16 cellular contexts compared by ENCODE assay signal in the genomic region with DNA sequence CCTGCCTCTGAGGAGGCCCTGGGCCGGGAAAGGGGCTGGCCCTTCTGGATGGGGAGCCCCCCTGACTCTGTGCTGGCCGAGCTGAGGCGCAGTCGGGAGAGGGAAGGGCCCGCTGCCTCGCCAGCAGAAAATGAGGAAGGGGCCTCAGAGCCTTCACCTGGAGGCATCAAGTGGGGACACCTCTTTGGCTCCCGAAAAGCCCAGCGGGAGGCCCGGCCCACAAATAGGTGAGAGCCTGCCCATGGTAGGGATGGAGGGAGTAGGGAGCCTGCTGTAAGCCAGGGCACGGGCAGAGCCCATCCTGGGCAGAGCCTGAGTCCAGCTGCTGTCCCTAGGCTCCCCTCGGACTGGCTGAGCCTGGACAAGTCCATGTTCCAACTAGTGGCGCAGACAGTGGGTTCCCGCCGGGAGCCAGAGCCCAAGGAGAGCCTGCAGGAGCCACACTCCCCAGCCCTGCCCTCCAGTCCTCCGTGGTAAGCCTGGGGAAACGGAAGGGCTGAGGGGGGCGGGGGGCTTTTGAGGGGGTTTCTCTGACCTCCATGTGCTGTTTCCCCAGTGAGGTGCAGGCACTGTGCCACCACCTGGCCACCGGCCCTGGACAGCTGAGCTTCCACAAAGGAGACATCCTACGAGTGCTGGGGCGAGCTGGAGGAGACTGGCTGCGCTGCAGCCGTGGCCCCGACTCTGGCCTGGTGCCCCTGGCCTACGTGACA. TPM values are rescaled to one million over a fixed set of nuclear protein-coding genes. Genes with fewer than 3 reads are reported as not detected.
A peak's percentile ranks its signal among the peaks of the same experiment; 100 is the strongest.
DNase-seq lines count a peak whose midpoint lies in the region; ATAC-seq and TF ChIP-seq lines count a peak whose summit lies in the region.
"Had no signal": no experiment of that assay in that cellular context is flagged by ENCODE, and none has a peak within 500 bp of the region (broad histone marks: within the 10 kb centered on the region; RNA-seq: fewer than 3 reads in every experiment).

No MANE protein-coding gene starts in this region.

- no peaks in the 10 kb centered on the region for H3K9me3 ChIP-seq in Panc1 (ENCODE audit: control insufficient read depth, insufficient read depth, low read depth, low read length)
- no peaks in the 10 kb centered on the region for H3K9me3 ChIP-seq in right cardiac atrium (ENCODE audit: control insufficient read depth, low read length)

- no TSS peak for BruUV-seq in Panc1 (replicated peaks; lab: Mats Ljungman, UMichigan)

- no peaks in the 10 kb centered on the region for H3K27me3 ChIP-seq in Panc1 (ENCODE audit: control insufficient read depth, insufficient read depth, low read length)
- no peaks in the 10 kb centered on the region for H3K27me3 ChIP-seq in right cardiac atrium (ENCODE audit: control insufficient read depth, insufficient read depth)

- no peaks in the 10 kb centered on the region for H3K9me3 Mint-ChIP-seq in stimulated activated naive B cell treated with anti-CD40 and anti-IgM and Interleukin-4, amounts not matched to agents 10 μg/mL and 1 μg/mL and 100 μg/mL, for 72 hours
- H3K9me3 Mint-ChIP-seq: CD4-positive, alpha-beta memory T cell; GM23338 had no signal

- H3K27ac ChIP-seq in Panc1 (ENCODE audit: low read length) (no peak overlapping the region), cingulate gyrus (ENCODE audit: low read depth, low read length) (peak overlapping the region; percentile 54), right cardiac atrium (ENCODE audit: low read length) (no peak overlapping the region)

- CTCF ChIA-PET in Panc1 (lab: Charles Lee), result interaction anchor here (1.3 kb wide), 1 partner anchor 39 kb away, joined by 3 read pairs; no protein-coding TSS in a partner anchor

- TF ChIP-seq CTCF in Panc1 (IDR thresholded peaks at IDR 0.05), result no peak

- peaks cover 12 to 19% of the 10 kb centered on the region in 2 donors for H3K4me1 Mint-ChIP-seq in stimulated activated naive B cell treated with anti-CD40 and anti-IgM and Interleukin-4, amounts not matched to agents 10 μg/mL and 1 μg/mL and 100 μg/mL, for 72 hours
- H3K4me1 Mint-ChIP-seq: CD4-positive, alpha-beta memory T cell had no signal

- ATAC-seq in Panc1, result peak; percentile 54
- peak; percentile 6 to 7 for ATAC-seq in right cardiac atrium
- ATAC-seq in stimulated activated naive B cell treated with anti-CD40 and anti-IgM and Interleukin-4, amounts not matched to agents 10 μg/mL and 1 μg/mL and 100 μg/mL, for 72 hours (replicated peaks), result no peak
- ATAC-seq: GM23338, K562 had no signal

- no peaks in the 10 kb centered on the region for H3K36me3 ChIP-seq in Panc1 (ENCODE audit: control insufficient read depth, insufficient read depth, low read length)

- H3K4me1 ChIP-seq in Panc1 (ENCODE audit: control insufficient read depth, insufficient read depth, low read length), result peaks cover 4% of the 10 kb centered on the region
- peaks cover 13% of the 10 kb centered on the region for H3K4me1 ChIP-seq in right cardiac atrium (ENCODE audit: control insufficient read depth, insufficient read depth, low read length)

- H3K27ac Mint-ChIP-seq in stimulated activated naive B cell treated with anti-CD40 and anti-IgM and Interleukin-4, amounts not matched to agents 10 μg/mL and 1 μg/mL and 100 μg/mL, for 72 hours, result peak overlapping the region; percentile 25
- H3K27ac Mint-ChIP-seq: B cell; CD4-positive, alpha-beta memory T cell; GM23338 had no signal

- peaks cover 2 to 7% of the 10 kb centered on the region in 2 donors for H3K36me3 Mint-ChIP-seq in stimulated activated naive B cell treated with anti-CD40 and anti-IgM and Interleukin-4, amounts not matched to agents 10 μg/mL and 1 μg/mL and 100 μg/mL, for 72 hours

- H3K4me3 Mint-ChIP-seq in stimulated activated naive B cell treated with anti-CD40 and anti-IgM and Interleukin-4, amounts not matched to agents 10 μg/mL and 1 μg/mL and 100 μg/mL, for 72 hours, result no peak overlapping the region
- H3K4me3 Mint-ChIP-seq: B cell; CD4-positive, alpha-beta memory T cell; GM23338 had no signal

- no peak for DNase-seq in Panc1 (ENCODE audit: low read depth, low spot score)
- DNase-seq in right cardiac atrium, result peak; percentile 24 to 78 (median 73)
- no peak for DNase-seq in stimulated activated naive B cell treated with anti-CD40 and anti-IgM and Interleukin-4, amounts not matched to agents 10 μg/mL and 1 μg/mL and 100 μg/mL, for 72 hours
- DNase-seq in DMS153 (lab: John Stamatoyannopoulos, UW), result no peak
- no peak for DNase-seq in activated T-cell treated with anti-CD3 and anti-CD28 coated beads, Interleukin-2, amount 50 U/mL, for 1 hour
- no peak for DNase-seq in DMS79 (lab: John Stamatoyannopoulos, UW)
- DNase-seq: ACHN; CD4-positive, alpha-beta memory T cell; GF-D8; NCI-H1436 treated with DMSO at 0.1 percent for 48 hours; NCI-H345; NCI-H526 treated with DMSO at 0.1 percent for 48 hours had no signal

- in situ Hi-C loops in Panc1 (cut with HindIII; ENCODE audit: low pct_unique_long_range_greater_than_20kb, low sequenced_read_pairs), result no loop called here

- intact Hi-C loops in Panc1 (cut with micrococcal nuclease; ENCODE audit: unreplicated experiment) (no loop called here), right cardiac atrium (cut with DNase I) (no loop called here)

- H3K4me3 ChIP-seq in Panc1 (ENCODE audit: low read depth in 2 of 2, low read length in 2 of 2) (no peak overlapping the region), right cardiac atrium (ENCODE audit: low read length) (no peak overlapping the region)
- H3K4me3 ChIP-seq: GM23338, K562 had no signal

- WGBS in right cardiac atrium, result 76% methylated on average over 24 of the region's 24 CpGs

- POLR2A ChIA-PET in Panc1 (lab: Charles Lee), result no interaction called here

- peaks cover 0 to 5% of the 10 kb centered on the region in 2 donors for H3K27me3 Mint-ChIP-seq in stimulated activated naive B cell treated with anti-CD40 and anti-IgM and Interleukin-4, amounts not matched to agents 10 μg/mL and 1 μg/mL and 100 μg/mL, for 72 hours
- H3K27me3 Mint-ChIP-seq: B cell; CD4-positive, alpha-beta memory T cell had no signal

RNA-seq across cellular contexts. Expression of gene TESK1, which starts 44.3 kb away (rescaled TPM):
- total RNA-seq in Panc1 (2021; ENCODE audit: unreplicated experiment) (55.0 TPM), right cardiac atrium (10 to 100 TPM; 25.0 to 35.3 (median 27.4) TPM)
- polyA plus RNA-seq in Panc1 (2012; ENCODE audit: insufficient read length), result 40.3 TPM
- 30.5 TPM for polyA plus RNA-seq in right cardiac atrium

RNA-seq across cellular contexts. Expression of gene CD72, which starts 57.4 kb away (rescaled TPM):
- total RNA-seq in Panc1 (2021; ENCODE audit: unreplicated experiment), result 0.72 TPM
- polyA plus RNA-seq in Panc1 (2012; ENCODE audit: insufficient read length), result 0.96 TPM
- total RNA-seq in right cardiac atrium, result under 1 TPM; 0.58 to 0.68 (median 0.60) TPM
- polyA plus RNA-seq in right cardiac atrium, result 0.66 TPM

Comparison
In these comparisons a context has a peak if more than half of its experiments do, and no peak if none do; other contexts are left out.
1. ATAC-seq: peak in Panc1 (single experiment) and right cardiac atrium (2 of 2); none in stimulated activated naive B cell treated with anti-CD40 and anti-IgM and Interleukin-4, amounts not matched to agents 10 μg/mL and 1 μg/mL and 100 μg/mL, for 72 hours (0 of 2).
2. DNase-seq: peak in right cardiac atrium (3 of 3); none in Panc1 (single experiment), stimulated activated naive B cell treated with anti-CD40 and anti-IgM and Interleukin-4, amounts not matched to agents 10 μg/mL and 1 μg/mL and 100 μg/mL, for 72 hours (single experiment), DMS153 (single experiment), activated T-cell treated with anti-CD3 and anti-CD28 coated beads, Interleukin-2, amount 50 U/mL, for 1 hour (single experiment) and DMS79 (single experiment).